ENCODE assay signal across 19 cellular contexts in genomic region chr6:133042550-133043120, GRCh38.
DNase-seq lines count a peak whose midpoint lies in the region; ATAC-seq, FAIRE-seq and TF ChIP-seq lines count a peak whose summit lies in the region.
"Had no signal": no experiment of that assay in that cellular context is flagged by ENCODE, and none has a peak within 500 bp of the region (broad histone marks: within the 10 kb centered on the region; RNA-seq: fewer than 3 reads in every experiment).

No MANE protein-coding gene starts in this region.

- H3K4me1 Mint-ChIP-seq in neural progenitor cell: peaks cover 9% of the 10 kb centered on the region

- H3K9me1 ChIP-seq in IMR-90 (ENCODE audit: insufficient read depth, low read length): no peaks in the 10 kb centered on the region

- no peaks in the 10 kb centered on the region for H3K79me2 ChIP-seq in neural progenitor cell (ENCODE audit: low read depth)

- H2AFZ ChIP-seq in IMR-90 (replicated peaks; ENCODE audit: low read length, poor library complexity): no peak overlapping the region
- peak overlapping the region; percentile 80 for H2AFZ ChIP-seq in neural progenitor cell (replicated peaks)

- no peak for FAIRE-seq in A549 (lab: Jason Lieb, UNC)
- FAIRE-seq: D721Med, GM12892, GM18507 had no signal

- no peaks in the 10 kb centered on the region for H3K79me1 ChIP-seq in IMR-90 (ENCODE audit: low read depth in 1 of 2, low read length in 2 of 2)

- dilution Hi-C loops in IMR-90 (cut with HindIII; ENCODE audit: low sequenced_read_pairs, unreplicated experiment): no loop called here

- no peak overlapping the region for H3K27ac Mint-ChIP-seq in neural progenitor cell
- H3K27ac Mint-ChIP-seq: CD4-positive, alpha-beta T cell had no signal

- H4K8ac ChIP-seq in IMR-90 (ENCODE audit: low read depth in 2 of 2, low read length in 2 of 2): no peak overlapping the region

- no peaks in the 10 kb centered on the region for H3K36me3 Mint-ChIP-seq in neural progenitor cell

- no peaks in the 10 kb centered on the region for H3K27me3 Mint-ChIP-seq in neural progenitor cell (ENCODE audit: insufficient read depth, low read depth)

- H2BK5ac ChIP-seq in IMR-90 (ENCODE audit: low read depth, low read length, poor library complexity, severe bottlenecking): no peak overlapping the region

- 72% methylated on average over 3 of the region's 3 CpGs for WGBS in A549 (ENCODE audit: missing lambda C conversion rate)
- WGBS in IMR-90 (ENCODE audit: extremely low coverage in 2 of 2, insufficient read length in 1 of 2), 2 experiments: no CpG with 5 or more reads among the region's 3 CpGs

- H2AK5ac ChIP-seq in IMR-90 (ENCODE audit: low read depth, low read length): no peak overlapping the region

- BruUV-seq in IMR-90 (replicated peaks; lab: Mats Ljungman, UMichigan): no TSS peak

- H4K5ac ChIP-seq in IMR-90 (ENCODE audit: low read depth, low read length): no peak overlapping the region

- no peak for TF ChIP-seq EP300 in A549 (IDR thresholded peaks at IDR 0.05)

- H4K91ac ChIP-seq in IMR-90 (ENCODE audit: insufficient read depth, low read depth, low read length): no peak overlapping the region

- no peak overlapping the region for H2BK15ac ChIP-seq in IMR-90 (ENCODE audit: low read depth, low read length)

- H4K20me1 ChIP-seq in IMR-90 (ENCODE audit: insufficient read depth, low read length) (no peaks in the 10 kb centered on the region), neural progenitor cell (ENCODE audit: low read depth) (no peaks in the 10 kb centered on the region)

- H2AK9ac ChIP-seq in IMR-90 (replicated peaks; ENCODE audit: low read depth, low read length, poor library complexity): no peak overlapping the region

- H3K27ac ChIP-seq in A549 (no peak overlapping the region), IMR-90 (ENCODE audit: insufficient read depth, low read length) (no peak overlapping the region), neural progenitor cell (no peak overlapping the region)
- H3K27ac ChIP-seq: C4-2B had no signal

- H3K9me3 ChIP-seq in A549 (no peaks in the 10 kb centered on the region), IMR-90 (ENCODE audit: control insufficient read depth, insufficient read depth, low read length) (no peaks in the 10 kb centered on the region), adipocyte (ENCODE audit: control insufficient read depth, low read length) (no peaks in the 10 kb centered on the region), neural progenitor cell (ENCODE audit: low read depth) (no peaks in the 10 kb centered on the region)
- H3K9me3 ChIP-seq: Caco-2 had no signal

- DNase-seq in A549 (ENCODE audit: low read depth in 1 of 2, low spot score in 1 of 2) (no peak), IMR-90 (no peak), adipocyte (ENCODE audit: low read depth) (peak; percentile 71), neural progenitor cell (ENCODE audit: low spot score) (no peak), ecto neural progenitor cell (ENCODE audit: low spot score) (no peak)
- DNase-seq: AML-193; Caco-2; CD4-positive, alpha-beta T cell; GDM1; GOT3; H7; KBM-7 had no signal

- no peaks in the 10 kb centered on the region for H3F3A ChIP-seq in neural progenitor cell (ENCODE audit: low read depth)

- CTCF ChIA-PET in A549 (lab: Yijun Ruan, JAX) (interaction anchor here (2.0 kb wide), 1 partner anchor 80 kb away, joined by 12 read pairs; no protein-coding TSS in a partner anchor), IMR-90 (lab: Yijun Ruan, JAX) (no interaction called here)

- in situ Hi-C loops in IMR-90 (cut with MboI; ENCODE audit: low sequenced_read_pairs): loop anchor here (10.0 kb wide), 1 partner anchor 218 kb away; no protein-coding TSS in a partner anchor

- no peak for ATAC-seq in A549
- ATAC-seq in IMR-90 (ENCODE audit: low read depth): no peak
- no peak for ATAC-seq in HG03025 (IDR thresholded peaks at IDR 0.05; ENCODE audit: low FRiP score, unreplicated experiment)
- ATAC-seq in HG03280 (IDR thresholded peaks at IDR 0.05; ENCODE audit: unreplicated experiment): no peak
- ATAC-seq: HCT116 had no signal

- H3K4me3 ChIP-seq in A549 (no peak overlapping the region), IMR-90 (ENCODE audit: insufficient read depth, low read depth, low read length) (no peak overlapping the region), adipocyte (ENCODE audit: low read length) (no peak overlapping the region), neural progenitor cell (no peak overlapping the region)

- no peak overlapping the region for H3K9ac ChIP-seq in IMR-90 (ENCODE audit: low read depth, low read length)
- no peak overlapping the region for H3K9ac ChIP-seq in adipocyte (ENCODE audit: low read length)
- H3K9ac ChIP-seq in neural progenitor cell: no peak overlapping the region

- TF ChIP-seq RAD21 in A549 (conservative IDR thresholded peaks at IDR 0.05 in 1 of 2, IDR thresholded peaks at IDR 0.05 in 1 of 2) (no peak), IMR-90 (IDR thresholded peaks at IDR 0.05; ENCODE audit: low read length) (no peak)

- no peak overlapping the region for H3K56ac ChIP-seq in IMR-90 (ENCODE audit: extremely low read depth, insufficient read depth, low read length)

- H3K14ac ChIP-seq in IMR-90 (replicated peaks; ENCODE audit: low read depth, low read length): no peak overlapping the region

- POLR2A ChIA-PET in A549 (lab: Yijun Ruan, JAX): no interaction called here
- POLR2A ChIA-PET in IMR-90 (lab: Charles Lee; ENCODE audit: unreplicated experiment): no interaction called here

- no peaks in the 10 kb centered on the region for H3K9me3 Mint-ChIP-seq in neural progenitor cell
- H3K9me3 Mint-ChIP-seq: CD4-positive, alpha-beta T cell had no signal

- no peak overlapping the region for H2BK120ac ChIP-seq in IMR-90 (ENCODE audit: low read depth, low read length)

- H2BK20ac ChIP-seq in IMR-90 (ENCODE audit: low read depth, low read length): no peak overlapping the region

- TF ChIP-seq CTCF in A549 (IDR thresholded peaks at IDR 0.05) (no peak), IMR-90 (conservative IDR thresholded peaks at IDR 0.05; ENCODE audit: low read depth, low read length) (no peak), neural progenitor cell (IDR thresholded peaks at IDR 0.05) (no peak)

- TF ChIP-seq POLR2A in A549 (IDR thresholded peaks at IDR 0.05; ENCODE audit: low read length): no peak
- no peak for TF ChIP-seq POLR2A in IMR-90 (IDR thresholded peaks at IDR 0.05; ENCODE audit: low read depth, low read length)

- H3K36me3 ChIP-seq in IMR-90 (ENCODE audit: control insufficient read depth, insufficient read depth, low read length) (no peaks in the 10 kb centered on the region), adipocyte (ENCODE audit: control insufficient read depth, insufficient read depth, low read length, severe bottlenecking) (no peaks in the 10 kb centered on the region), neural progenitor cell (no peaks in the 10 kb centered on the region)

- intact Hi-C loops in IMR-90 (cut with micrococcal nuclease): no loop called here

- no peak overlapping the region for H3K18ac ChIP-seq in IMR-90 (ENCODE audit: low read depth, low read length)

- H3K4ac ChIP-seq in IMR-90 (ENCODE audit: low read depth, low read length): no peak overlapping the region

- H3K4me2 ChIP-seq in A549: no peak overlapping the region
- no peak overlapping the region for H3K4me2 ChIP-seq in IMR-90 (ENCODE audit: low read depth, low read length)
- H3K4me2 ChIP-seq in neural progenitor cell: no peak overlapping the region

- H3K27me3 ChIP-seq in IMR-90 (ENCODE audit: control insufficient read depth, insufficient read depth, low read length) (no peaks in the 10 kb centered on the region), adipocyte (replicated peaks; ENCODE audit: control insufficient read depth, insufficient read depth, low read length) (no peaks in the 10 kb centered on the region), neural progenitor cell (no peaks in the 10 kb centered on the region)

- H3K4me3 Mint-ChIP-seq in neural progenitor cell: no peak overlapping the region
- H3K4me3 Mint-ChIP-seq: CD4-positive, alpha-beta T cell had no signal

- no peaks in the 10 kb centered on the region for H3K4me1 ChIP-seq in A549
- H3K4me1 ChIP-seq in IMR-90 (ENCODE audit: control insufficient read depth, insufficient read depth, low read length): no peaks in the 10 kb centered on the region
- no peaks in the 10 kb centered on the region for H3K4me1 ChIP-seq in adipocyte (ENCODE audit: control insufficient read depth, insufficient read depth, low read length)
- no peaks in the 10 kb centered on the region for H3K4me1 ChIP-seq in neural progenitor cell
- H3K4me1 ChIP-seq: Caco-2 had no signal

- no peak overlapping the region for H3K23ac ChIP-seq in IMR-90 (ENCODE audit: low read depth, low read length)

TF ChIP-seq in A549, 52 proteins besides CTCF, POLR2A, EP300 and RAD21:
- TF ChIP-seq ESRRA (IDR thresholded peaks at IDR 0.05; ENCODE audit: borderline replicate concordance, low read length) (no peak), HOXB13 (CRISPR knock-in tag; IDR thresholded peaks at IDR 0.05; ENCODE audit: low read depth) (no peak), MAFK (IDR thresholded peaks at IDR 0.05; ENCODE audit: partially characterized antibody) (peak; percentile 45)

TF ChIP-seq in IMR-90, 13 proteins besides CTCF, POLR2A, EP300 and RAD21:
- no peak for TF ChIP-seq NFE2L2 (IDR thresholded peaks at IDR 0.05; ENCODE audit: low read depth, low read length)
- TF ChIP-seq MAFK (IDR thresholded peaks at IDR 0.05; ENCODE audit: low read depth, low read length): peak; percentile 64
